In genomic region chr19:33621811-33622504, GRCh38 we compare ENCODE assay signal across 8 cellular contexts. TPM values are rescaled to one million over a fixed set of nuclear protein-coding genes. Genes with fewer than 3 reads are reported as not detected.
DNase-seq lines count a peak whose midpoint lies in the region; ATAC-seq, FAIRE-seq and TF ChIP-seq lines count a peak whose summit lies in the region.

TSS of gene CHST8 (plus strand) at chr19:33621953. CDS start at chr19:33689262, 67,309 bp downstream.

- H3K9me3 ChIP-seq in pancreas, result no peaks in the 10 kb centered on the region

- peak within 1 kb of the TSS; percentile 17 for H3K4me3 ChIP-seq in fibroblast of the aortic adventitia (ENCODE audit: low read depth, low read length)
- peak within 1 kb of the TSS; percentile 27 to 53 (median 40) for H3K4me3 ChIP-seq in pancreas

- peak; percentile 83 to 93 (median 90) for ATAC-seq in pancreas
- no peak for ATAC-seq in GM21423 (IDR thresholded peaks at IDR 0.05; ENCODE audit: unreplicated experiment)
- no peak for ATAC-seq in GM18498 (IDR thresholded peaks at IDR 0.05; ENCODE audit: unreplicated experiment)

- FAIRE-seq in pancreas (lab: Jason Lieb, UNC), result no peak

- in situ Hi-C loops in GM13977 (cut with MboI; ENCODE audit: low pct_unique_long_range_greater_than_20kb, low sequenced_read_pairs, unreplicated experiment), result no loop called here

- WGBS in pancreas, 2 donors, result 1% methylated on average over 51 to 96 of the region's 96 CpGs

- no peak for TF ChIP-seq CTCF in GM13977 (IDR thresholded peaks at IDR 0.05; ENCODE audit: extremely low read depth, insufficient read depth, missing control alignments)
- TF ChIP-seq CTCF in fibroblast of the aortic adventitia (IDR thresholded peaks at IDR 0.05; ENCODE audit: insufficient read depth, low read length), result no peak
- TF ChIP-seq CTCF in pancreas (IDR thresholded peaks at IDR 0.05), result no peak

- peaks cover 0 to 31% (median 3%) of the 10 kb centered on the region in 4 donors for H3K27me3 ChIP-seq in pancreas

- no peak within 1 kb of the TSS for H3K27ac ChIP-seq in pancreas

- no peaks in the 10 kb centered on the region for H3K36me3 ChIP-seq in pancreas

- DNase-seq in GM13977 (ENCODE audit: low spot score) (peak; percentile 51), NCI-H69 (lab: John Stamatoyannopoulos, UW) (peak; percentile 72), fibroblast of the aortic adventitia (ENCODE audit: low read depth) (peak; percentile 4), pancreas (peak in 5 of 6 donors; percentile 20 to 85 (median 31)), middle frontal gyrus (ENCODE audit: extremely low spot score, low spot score) (no peak), DMS153 (lab: John Stamatoyannopoulos, UW) (no peak)

- H3K4me1 ChIP-seq in pancreas, result peaks cover 0 to 12% (median 4%) of the 10 kb centered on the region in 3 donors

- intact Hi-C loops in pancreas (cut with DNase I), result no loop called here

RNA-seq across cellular contexts. Expression of gene CHST8, which starts in this region (rescaled TPM):
- total RNA-seq in fibroblast of the aortic adventitia (ENCODE audit: low replicate concordance) (not detected in 2 replicates), pancreas (1 to 10 TPM in 2 of 6 donors, under 1 TPM in 4; 0.41 to 2.0 (median 0.53) TPM)
- polyA plus RNA-seq in pancreas, result 1 to 10 TPM; 2.2 to 3.6 TPM

Comparison
In these comparisons a context has a peak if more than half of its experiments do, and no peak if none do; other contexts are left out.
1. Peak in DNase-seq and H3K4me3 ChIP-seq in fibroblast of the aortic adventitia; RNA of the gene not detected or under 1 TPM.
2. DNase-seq: peak in GM13977 (single experiment), NCI-H69 (single experiment) and pancreas (5 of 6); none in middle frontal gyrus (single experiment) and DMS153 (single experiment).
3. ATAC-seq: peak in pancreas (4 of 4); none in GM21423 (single experiment) and GM18498 (single experiment).